1 cellular context compared by ENCODE assay signal in genomic region chr5:54310433-54311177, GRCh38.
A peak's percentile ranks its signal among the peaks of the same experiment; 100 is the strongest.
TF ChIP-seq lines count a peak whose summit lies in the region.

Gene ARL15 (minus strand): TSS chr5:54310573.

TF ChIP-seq in HepG2, 621 proteins besides CTCF, POLR2A, EP300 and RAD21 (continued from another document and continues in another):
- TF ChIP-seq ARID5B (CRISPR knock-in tag; IDR thresholded peaks at IDR 0.05) (peak; percentile 60), ZNF724P (CRISPR knock-in tag; IDR thresholded peaks at IDR 0.05; ENCODE audit: borderline replicate concordance) (peak; percentile 36; the same call in 1 of the 2 replicates), MED13 (CRISPR knock-in tag; IDR thresholded peaks at IDR 0.05) (no peak), ZNF768 (CRISPR knock-in tag; IDR thresholded peaks at IDR 0.05) (no peak; the same call in 1 of the 2 replicates), NCOA5 (CRISPR knock-in tag; IDR thresholded peaks at IDR 0.05) (no peak), ZNF646 (CRISPR knock-in tag; IDR thresholded peaks at IDR 0.05) (no peak), RBM39 (IDR thresholded peaks at IDR 0.05; ENCODE audit: low read depth, low read length, poor library complexity, severe bottlenecking) (peak; percentile 88), GRHL1 (CRISPR knock-in tag; conservative IDR thresholded peaks at IDR 0.05) (no peak), TOPORS (CRISPR knock-in tag; IDR thresholded peaks at IDR 0.05) (no peak), ZNF574 (CRISPR knock-in tag; IDR thresholded peaks at IDR 0.05) (peak; percentile 67; the same call in 1 of the 2 replicates), NCOA1 (CRISPR knock-in tag; IDR thresholded peaks at IDR 0.05) (0 out of 2 replicates have a peak, but pooled peaks have one; percentile 50), RXRA (CRISPR knock-in tag; IDR thresholded peaks at IDR 0.05) (no peak), KDM1A (CRISPR knock-in tag; IDR thresholded peaks at IDR 0.05) (no peak), ZNF619 (CRISPR knock-in tag; IDR thresholded peaks at IDR 0.05) (no peak), RFX1 (IDR thresholded peaks at IDR 0.05) (no peak), ZBED4 (CRISPR knock-in tag; IDR thresholded peaks at IDR 0.05; ENCODE audit: borderline replicate concordance) (no peak), SP5 (CRISPR knock-in tag; IDR thresholded peaks at IDR 0.05; ENCODE audit: borderline replicate concordance, low read depth) (0 out of 2 replicates have a peak, but pooled peaks have one; percentile 10), ZBTB20 (CRISPR knock-in tag; IDR thresholded peaks at IDR 0.05; ENCODE audit: borderline replicate concordance, low read depth) (peak; percentile 20; the same call in 1 of the 2 replicates), SMARCE1 (IDR thresholded peaks at IDR 0.05; ENCODE audit: borderline replicate concordance) (no peak), RORA (CRISPR knock-in tag; IDR thresholded peaks at IDR 0.05) (no peak), ZNF160 (CRISPR knock-in tag; IDR thresholded peaks at IDR 0.05) (no peak), ZNF343 (CRISPR knock-in tag; IDR thresholded peaks at IDR 0.05) (no peak), ZSCAN9 (CRISPR knock-in tag; IDR thresholded peaks at IDR 0.05; ENCODE audit: borderline replicate concordance) (no peak; the same call in 1 of the 2 replicates), ZNF512B (CRISPR knock-in tag; IDR thresholded peaks at IDR 0.05; ENCODE audit: borderline replicate concordance) (no peak), ZNF44 (CRISPR knock-in tag; IDR thresholded peaks at IDR 0.05) (no peak), ZFY (CRISPR knock-in tag; IDR thresholded peaks at IDR 0.05) (peak; percentile 16; the same call in 1 of the 2 replicates), TSC22D2 (CRISPR knock-in tag; IDR thresholded peaks at IDR 0.05; ENCODE audit: borderline replicate concordance) (no peak), FLYWCH1 (CRISPR knock-in tag; IDR thresholded peaks at IDR 0.05) (no peak), CENPX (CRISPR knock-in tag; IDR thresholded peaks at IDR 0.05) (no peak), ZNF331 (CRISPR knock-in tag; IDR thresholded peaks at IDR 0.05) (no peak), CSRNP2 (CRISPR knock-in tag; conservative IDR thresholded peaks at IDR 0.05; ENCODE audit: low read depth) (no peak)
